ENCODE assay signal across 8 cellular contexts in the genomic region with DNA sequence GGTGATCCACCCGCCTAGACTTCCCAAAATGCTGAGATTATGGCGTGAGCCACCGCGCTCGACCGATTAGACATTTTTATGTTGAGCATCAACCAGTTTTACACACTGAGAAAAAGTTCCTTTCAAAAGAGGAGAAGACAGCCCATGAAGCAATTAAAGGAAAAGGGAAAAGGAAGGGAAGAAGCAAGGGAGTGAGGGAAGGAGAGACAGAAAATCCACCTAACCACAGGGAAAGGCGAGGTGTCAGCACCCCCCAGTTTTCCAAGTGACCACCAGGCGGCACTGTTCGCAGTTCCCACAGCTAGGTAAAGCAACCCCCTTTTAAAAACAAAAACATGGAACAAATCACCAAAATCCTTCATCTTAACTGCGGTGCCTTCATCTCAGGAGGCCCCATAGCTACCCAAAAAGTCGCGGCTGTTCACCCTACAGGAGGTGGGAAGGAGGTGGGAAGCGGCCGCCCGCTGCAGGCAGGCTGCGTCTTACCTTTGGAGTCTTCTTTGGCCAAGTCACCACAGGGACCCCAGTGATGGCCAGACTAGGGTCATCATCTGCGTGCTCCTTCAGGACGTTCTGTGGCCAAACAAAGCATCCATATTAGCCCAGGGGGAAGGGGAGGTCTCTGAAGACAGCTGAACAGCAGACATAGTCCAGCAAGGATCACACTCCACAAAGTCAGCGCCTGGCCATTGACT.
DNase-seq lines count a peak whose midpoint lies in the region; ATAC-seq, FAIRE-seq and TF ChIP-seq lines count a peak whose summit lies in the region.

No MANE protein-coding gene starts in this region.

- DNase-seq in D721Med (ENCODE audit: insufficient read length, low spot score) (no peak), Kasumi-1 (lab: John Stamatoyannopoulos, UW) (peak; percentile 42 to 53), ecto neural progenitor cell (ENCODE audit: low spot score) (peak; percentile 76), suprapubic skin (ENCODE audit: low spot score in 2 of 2) (no peak), DMS153 (lab: John Stamatoyannopoulos, UW) (no peak)
- DNase-seq in activated CD4-positive, alpha-beta T cell treated with anti-CD3 and anti-CD28 coated beads, Interleukin-2, amount 50 U/mL, for 4 hours: peak; percentile 58 to 64
- peak; percentile 14 to 62 (median 45) for DNase-seq in naive thymus-derived CD4-positive, alpha-beta T cell

- no peak overlapping the region for H3K4me3 Mint-ChIP-seq in naive thymus-derived CD4-positive, alpha-beta T cell

- peak; percentile 46 for FAIRE-seq in D721Med (lab: Jason Lieb, UNC)

- no peaks in the 10 kb centered on the region for H3K9me3 ChIP-seq in naive thymus-derived CD4-positive, alpha-beta T cell (ENCODE audit: control insufficient read depth in 2 of 3, low read length in 3 of 3)
- no peaks in the 10 kb centered on the region for H3K9me3 ChIP-seq in suprapubic skin

- peaks cover 0 to 17% (median 8%) of the 10 kb centered on the region in 3 experiments for H3K36me3 ChIP-seq in naive thymus-derived CD4-positive, alpha-beta T cell (ENCODE audit: control insufficient read depth in 2 of 3, insufficient read depth in 3 of 3, low read length in 3 of 3)
- H3K36me3 ChIP-seq in suprapubic skin: peaks cover 3% of the 10 kb centered on the region

- WGBS in suprapubic skin: 82% methylated on average over 19 of the region's 19 CpGs

- ATAC-seq in naive thymus-derived CD4-positive, alpha-beta T cell: peak; percentile 67
- no peak for ATAC-seq in GM19328 (IDR thresholded peaks at IDR 0.05; ENCODE audit: unreplicated experiment)

- no peaks in the 10 kb centered on the region for H3K27me3 Mint-ChIP-seq in naive thymus-derived CD4-positive, alpha-beta T cell

- no peak overlapping the region for H3K27ac ChIP-seq in naive thymus-derived CD4-positive, alpha-beta T cell (ENCODE audit: low read depth, low read length)
- no peak overlapping the region for H3K27ac ChIP-seq in suprapubic skin

- intact Hi-C loops in naive thymus-derived CD4-positive, alpha-beta T cell (cut with micrococcal nuclease): loop anchor here (1.0 kb wide), 1 partner anchor 188 kb away; no protein-coding TSS in a partner anchor

- POLR2A ChIA-PET in naive thymus-derived CD4-positive, alpha-beta T cell (lab: Charles Lee): interaction anchor here (0.7 to 0.8 kb wide), 2 partner anchors 87 to 172 kb away, joined by 3 read pairs; no protein-coding TSS in a partner anchor

- TF ChIP-seq CTCF in D721Med (IDR thresholded peaks at IDR 0.05; ENCODE audit: insufficient read depth, missing control alignments) (peak; percentile 65), suprapubic skin (IDR thresholded peaks at IDR 0.05) (peak; percentile 9 to 67)

- no peak for TF ChIP-seq POLR2A in suprapubic skin (IDR thresholded peaks at IDR 0.05)

- no peak for TF ChIP-seq EP300 in suprapubic skin (IDR thresholded peaks at IDR 0.05)

- H3K4me1 Mint-ChIP-seq in naive thymus-derived CD4-positive, alpha-beta T cell: peaks cover 12 to 24% (median 20%) of the 10 kb centered on the region in 7 donors

- H3K4me3 ChIP-seq in naive thymus-derived CD4-positive, alpha-beta T cell (ENCODE audit: low read length): no peak overlapping the region
- H3K4me3 ChIP-seq in suprapubic skin: no peak overlapping the region

- no peaks in the 10 kb centered on the region for H3K27me3 ChIP-seq in naive thymus-derived CD4-positive, alpha-beta T cell (ENCODE audit: control insufficient read depth in 2 of 2, insufficient read depth in 2 of 2, low read length in 2 of 2)
- no peaks in the 10 kb centered on the region for H3K27me3 ChIP-seq in suprapubic skin

- no peaks in the 10 kb centered on the region for H3K9me3 Mint-ChIP-seq in naive thymus-derived CD4-positive, alpha-beta T cell

- no peak overlapping the region for H3K27ac Mint-ChIP-seq in naive thymus-derived CD4-positive, alpha-beta T cell

- CTCF ChIA-PET in naive thymus-derived CD4-positive, alpha-beta T cell (lab: Charles Lee): interaction anchor here (0.5 to 1.9 kb wide), 11 partner anchors 13 to 350 kb away, joined by 3 to 6 read pairs (median 3); no protein-coding TSS in a partner anchor

- H3K4me1 ChIP-seq in naive thymus-derived CD4-positive, alpha-beta T cell (ENCODE audit: control insufficient read depth in 2 of 2, insufficient read depth in 2 of 2, low read length in 2 of 2): peaks cover 0 to 11% of the 10 kb centered on the region in 2 donors
- H3K4me1 ChIP-seq in suprapubic skin: no peaks in the 10 kb centered on the region

- peaks cover 0 to 20% (median 10%) of the 10 kb centered on the region in 5 donors for H3K36me3 Mint-ChIP-seq in naive thymus-derived CD4-positive, alpha-beta T cell

Comparison
In these comparisons a context has a peak if more than half of its experiments do, and no peak if none do; other contexts are left out.
1. DNase-seq: peak in Kasumi-1 (2 of 2), activated CD4-positive, alpha-beta T cell treated with anti-CD3 and anti-CD28 coated beads, Interleukin-2, amount 50 U/mL, for 4 hours (2 of 2), ecto neural progenitor cell (single experiment) and naive thymus-derived CD4-positive, alpha-beta T cell (9 of 9); none in D721Med (single experiment), suprapubic skin (0 of 2) and DMS153 (single experiment).